11 cellular contexts compared by ENCODE assay signal in genomic region chr17:75430159-75430748, GRCh38. TPM values are rescaled to one million over a fixed set of nuclear protein-coding genes. Genes with fewer than 3 reads are reported as not detected.
DNase-seq lines count a peak whose midpoint lies in the region; ATAC-seq and TF ChIP-seq lines count a peak whose summit lies in the region.
"Had no signal": no experiment of that assay in that cellular context is flagged by ENCODE, and none has a peak within 500 bp of the region (broad histone marks: within the 10 kb centered on the region; RNA-seq: fewer than 3 reads in every experiment).

No MANE protein-coding gene starts in this region.

- peak overlapping the region; percentile 32 for H3K4me3 Mint-ChIP-seq in mesothelial cell of epicardium
- H3K4me3 Mint-ChIP-seq: B cell; central memory CD8-positive, alpha-beta T cell had no signal

- H3K27me3 Mint-ChIP-seq in mesothelial cell of epicardium (ENCODE audit: low read depth), result no peaks in the 10 kb centered on the region

- H3K4me1 ChIP-seq in right cardiac atrium (ENCODE audit: control insufficient read depth, insufficient read depth, low read length), result peaks cover 2% of the 10 kb centered on the region
- peaks cover 0 to 19% of the 10 kb centered on the region in 2 donors for H3K4me1 ChIP-seq in right atrium auricular region
- peaks cover 12% of the 10 kb centered on the region for H3K4me1 ChIP-seq in effector memory CD4-positive, alpha-beta T cell (ENCODE audit: control insufficient read depth, insufficient read depth, low read length, poor library complexity, severe bottlenecking)

- TF ChIP-seq CTCF in right atrium auricular region (IDR thresholded peaks at IDR 0.05) (no peak), cardiac fibroblast (IDR thresholded peaks at IDR 0.05; ENCODE audit: low read depth, low read length) (no peak), mesothelial cell of epicardium (IDR thresholded peaks at IDR 0.05; ENCODE audit: unreplicated experiment) (no peak)

- H3K36me3 Mint-ChIP-seq in mesothelial cell of epicardium, result no peaks in the 10 kb centered on the region
- H3K36me3 Mint-ChIP-seq in activated naive CD4-positive, alpha-beta T cell treated with anti-CD3 and anti-CD28 coated beads, Interleukin-2, amount 50 U/mL, for 72 hours, result no peaks in the 10 kb centered on the region

- peak overlapping the region; percentile 97 for H3K27ac Mint-ChIP-seq in mesothelial cell of epicardium
- no peak overlapping the region for H3K27ac Mint-ChIP-seq in activated naive CD4-positive, alpha-beta T cell treated with anti-CD3 and anti-CD28 coated beads, Interleukin-2, amount 50 U/mL, for 72 hours
- H3K27ac Mint-ChIP-seq: B cell had no signal

- H3K4me3 ChIP-seq in right cardiac atrium (ENCODE audit: low read length) (no peak overlapping the region), right atrium auricular region (no peak overlapping the region), cardiac fibroblast (replicated peaks in 1 of 2; ENCODE audit: low read depth in 2 of 2, low read length in 2 of 2) (no peak overlapping the region)
- H3K4me3 ChIP-seq in effector memory CD4-positive, alpha-beta T cell (ENCODE audit: insufficient read depth, low read depth, low read length, poor library complexity, severe bottlenecking), result no peak overlapping the region

- H3K27ac ChIP-seq in right cardiac atrium (ENCODE audit: low read length) (peak overlapping the region; percentile 71), right atrium auricular region (peak overlapping the region in 1 of 2 donors; percentile 48)
- no peak overlapping the region for H3K27ac ChIP-seq in effector memory CD4-positive, alpha-beta T cell (ENCODE audit: insufficient read depth, low read length, poor library complexity, severe bottlenecking)

- WGBS in right cardiac atrium, result 38% methylated on average over 9 of the region's 9 CpGs

- H3K9me3 ChIP-seq in right cardiac atrium (ENCODE audit: control insufficient read depth, low read length), result no peaks in the 10 kb centered on the region
- H3K9me3 ChIP-seq in right atrium auricular region, result no peaks in the 10 kb centered on the region
- H3K9me3 ChIP-seq in effector memory CD4-positive, alpha-beta T cell (ENCODE audit: control insufficient read depth, low read length), result no peaks in the 10 kb centered on the region

- intact Hi-C loops in right cardiac atrium (cut with DNase I), result loop anchor here in 1 of 4 donors (5.0 to 10.0 kb wide), 2 partner anchors 82 to 155 kb away; partner anchors contain the start of gene MYO15B

- ATAC-seq in right cardiac atrium (peak in 1 of 2 donors; percentile 28), GM21529 (IDR thresholded peaks at IDR 0.05; ENCODE audit: unreplicated experiment) (no peak)
- no peak for ATAC-seq in activated naive CD4-positive, alpha-beta T cell treated with anti-CD3 and anti-CD28 coated beads, Interleukin-2, amount 50 U/mL, for 72 hours

- peaks cover 27% of the 10 kb centered on the region for H3K4me1 Mint-ChIP-seq in mesothelial cell of epicardium

- H3K36me3 ChIP-seq in right atrium auricular region, result no peaks in the 10 kb centered on the region
- no peaks in the 10 kb centered on the region for H3K36me3 ChIP-seq in effector memory CD4-positive, alpha-beta T cell (ENCODE audit: control insufficient read depth, insufficient read depth, low read length)

- H3K27me3 ChIP-seq in right cardiac atrium (ENCODE audit: control insufficient read depth, insufficient read depth) (no peaks in the 10 kb centered on the region), right atrium auricular region (no peaks in the 10 kb centered on the region)
- no peaks in the 10 kb centered on the region for H3K27me3 ChIP-seq in effector memory CD4-positive, alpha-beta T cell (replicated peaks; ENCODE audit: control insufficient read depth, insufficient read depth, low read length, poor library complexity, severe bottlenecking)

- peak in 1 of 3 donors; percentile 49 for DNase-seq in right cardiac atrium
- DNase-seq in right atrium auricular region (ENCODE audit: low spot score), result no peak
- peak; percentile 34 to 53 for DNase-seq in cardiac fibroblast (ENCODE audit: low read depth in 2 of 2)
- DNase-seq in mesothelial cell of epicardium (ENCODE audit: low spot score in 2 of 2, unreplicated experiment in 2 of 2), result peak; percentile 30 to 52
- no peak for DNase-seq in effector memory CD4-positive, alpha-beta T cell
- no peak for DNase-seq in activated naive CD4-positive, alpha-beta T cell treated with anti-CD3 and anti-CD28 coated beads, Interleukin-2, amount 50 U/mL, for 72 hours (ENCODE audit: low spot score in 2 of 2)
- no peak for DNase-seq in NCI-H1048 (lab: John Stamatoyannopoulos, UW)
- DNase-seq: NCI-H2171 had no signal

- H3K9me3 Mint-ChIP-seq in mesothelial cell of epicardium, result no peaks in the 10 kb centered on the region
- H3K9me3 Mint-ChIP-seq in activated naive CD4-positive, alpha-beta T cell treated with anti-CD3 and anti-CD28 coated beads, Interleukin-2, amount 50 U/mL, for 72 hours, result no peaks in the 10 kb centered on the region
- H3K9me3 Mint-ChIP-seq: central memory CD8-positive, alpha-beta T cell had no signal

RNA-seq across cellular contexts. Expression of gene GRB2, which starts 24.8 kb away (rescaled TPM):
- total RNA-seq in right cardiac atrium, result 100 to 1,000 TPM; 104 to 150 (median 123) TPM
- 66.7 TPM for polyA plus RNA-seq in right cardiac atrium
- total RNA-seq in right atrium auricular region, result 100 to 1,000 TPM in 1 of 2 donors, 10 to 100 TPM in 1; 80.8 to 112 TPM
- total RNA-seq in mesothelial cell of epicardium, result 61.8 to 67.8 TPM (median 66.3 TPM) in 3 replicates
- 100 to 1,000 TPM; 163 to 180 TPM for total RNA-seq in activated naive CD4-positive, alpha-beta T cell treated with anti-CD3 and anti-CD28 coated beads, Interleukin-2, amount 50 U/mL, for 72 hours

RNA-seq across cellular contexts. Expression of gene TMEM94, which starts 26.2 kb away (rescaled TPM):
- total RNA-seq in right cardiac atrium, result 10 to 100 TPM; 40.3 to 54.6 (median 50.3) TPM
- polyA plus RNA-seq in right cardiac atrium, result 41.0 TPM
- 10 to 100 TPM; 56.3 to 61.6 TPM for total RNA-seq in right atrium auricular region
- total RNA-seq in mesothelial cell of epicardium, result 126 to 130 TPM (median 126 TPM) in 3 replicates
- total RNA-seq in activated naive CD4-positive, alpha-beta T cell treated with anti-CD3 and anti-CD28 coated beads, Interleukin-2, amount 50 U/mL, for 72 hours, result 10 to 100 TPM; 64.5 to 65.2 TPM

Comparison
In these comparisons a context has a peak if more than half of its experiments do, and no peak if none do; other contexts are left out.
1. DNase-seq: peak in cardiac fibroblast (2 of 2) and mesothelial cell of epicardium (2 of 2); none in right atrium auricular region (single experiment), effector memory CD4-positive, alpha-beta T cell (0 of 3), activated naive CD4-positive, alpha-beta T cell treated with anti-CD3 and anti-CD28 coated beads, Interleukin-2, amount 50 U/mL, for 72 hours (0 of 2) and NCI-H1048 (single experiment).